Comparison of ENCODE assay signal across 14 cellular contexts in the genomic region with DNA sequence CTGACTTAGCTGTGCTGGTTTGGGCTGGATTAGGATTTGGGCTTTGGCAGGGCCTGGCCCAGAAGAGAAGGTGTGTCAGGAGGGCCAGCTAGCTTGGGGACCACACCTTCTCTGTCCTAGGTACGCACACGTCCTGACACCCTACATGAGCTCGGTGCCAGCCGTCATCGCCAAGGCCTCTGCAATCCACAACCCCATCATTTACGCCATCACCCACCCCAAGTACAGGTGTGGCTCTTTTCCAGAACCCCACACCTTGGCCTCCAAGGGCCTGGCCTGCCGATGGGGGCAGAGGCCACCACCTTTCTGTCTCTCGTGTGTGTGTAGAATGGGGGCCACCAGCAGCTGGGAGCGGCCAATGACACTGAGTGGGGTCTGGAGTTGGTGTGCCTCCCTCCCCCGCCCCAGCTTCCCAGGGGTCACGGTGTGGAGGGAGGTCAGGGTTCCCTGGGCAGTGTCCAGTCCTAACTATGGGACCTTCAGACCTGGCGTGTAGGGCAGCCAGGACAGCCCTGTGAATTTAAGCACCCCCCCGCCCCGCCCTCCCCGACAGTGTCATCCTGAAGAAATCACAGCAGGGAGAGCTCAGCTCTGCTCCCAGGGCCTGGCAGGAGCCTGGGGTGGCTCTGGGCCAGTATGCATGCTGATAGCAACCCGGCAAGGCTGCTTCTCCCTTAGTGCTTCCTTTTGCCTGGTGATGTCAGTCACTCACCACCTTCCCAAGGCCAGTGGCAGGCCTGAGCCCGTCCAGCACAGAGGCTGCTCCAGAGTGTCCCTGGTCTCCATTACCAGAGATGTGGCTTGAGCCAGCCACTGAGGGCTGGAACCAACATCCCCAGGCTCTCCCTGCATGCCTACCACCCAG. TPM values are rescaled to one million over a fixed set of nuclear protein-coding genes. Genes with fewer than 3 reads are reported as not detected.
A peak's percentile ranks its signal among the peaks of the same experiment; 100 is the strongest.
DNase-seq lines count a peak whose midpoint lies in the region; ATAC-seq, FAIRE-seq and TF ChIP-seq lines count a peak whose summit lies in the region.
"Had no signal": no experiment of that assay in that cellular context is flagged by ENCODE, and none has a peak within 500 bp of the region (broad histone marks: within the 10 kb centered on the region; RNA-seq: fewer than 3 reads in every experiment).

No MANE protein-coding gene starts in this region.

- H3K27ac ChIP-seq in VCaP: peak overlapping the region; percentile 19; the same call in 1 of the 2 replicates
- no peak overlapping the region for H3K27ac ChIP-seq in pancreas

- WGBS in pancreas, 2 donors: 62 to 66% methylated on average over 17 of the region's 17 CpGs

- H3K36me3 ChIP-seq in pancreas: no peaks in the 10 kb centered on the region

- no peak overlapping the region for H3K4me3 ChIP-seq in pancreas

- H3K27me3 ChIP-seq in pancreas: no peaks in the 10 kb centered on the region

- no peaks in the 10 kb centered on the region for H3K9me3 ChIP-seq in pancreas

- FAIRE-seq in pancreas (lab: Jason Lieb, UNC): no peak

- DNase-seq in GM04504 (ENCODE audit: low read depth): peak; percentile 47
- peak; percentile 90 for DNase-seq in Right ventricle myocardium superior
- peak in 5 of 6 donors; percentile 31 to 66 (median 56) for DNase-seq in pancreas
- DNase-seq in effector CD4-positive, alpha-beta T cell: no peak
- no peak for DNase-seq in activated CD4-positive, alpha-beta T cell treated with anti-CD3 and anti-CD28 coated beads, Interleukin-2, amount 50 U/mL, for 1 hour
- DNase-seq: activated naive CD4-positive, alpha-beta T cell treated with anti-CD3 and anti-CD28 coated beads, Interleukin-2, amount 50 U/mL, for 16 hours; CD4-positive, CD25-positive, alpha-beta regulatory T cell; GOT3; naive B cell; stimulated activated CD4-positive, alpha-beta T cell treated with anti-CD3 and anti-CD28 coated beads, Interleukin-15, amount 100 ng/mL, for 24 hours had no signal

- no peak for TF ChIP-seq CTCF in VCaP (conservative IDR thresholded peaks at IDR 0.05)
- no peak for TF ChIP-seq CTCF in pancreas (IDR thresholded peaks at IDR 0.05)

- ATAC-seq in Right ventricle myocardium superior (ENCODE audit: poor library complexity) (peak; percentile 36), pancreas (peak; percentile 65 to 83 (median 70)), HG03097 (IDR thresholded peaks at IDR 0.05; ENCODE audit: low FRiP score, unreplicated experiment) (no peak), HG03457 (IDR thresholded peaks at IDR 0.05; ENCODE audit: unreplicated experiment) (no peak)

- intact Hi-C loops in Right ventricle myocardium superior (cut with DNase I): no loop called here
- intact Hi-C loops in pancreas (cut with DNase I): no loop called here

- H3K4me1 ChIP-seq in pancreas: no peaks in the 10 kb centered on the region

RNA-seq across cellular contexts. Expression of gene LDB3, which starts 6.9 kb away (rescaled TPM):
- total RNA-seq in Right ventricle myocardium superior (1,375 TPM), pancreas (under 1 TPM; 0.14 to 0.59 (median 0.30) TPM)
- 1 to 10 TPM; 1.3 to 2.1 TPM for polyA plus RNA-seq in pancreas
- total RNA-seq: CD4-positive, CD25-positive, alpha-beta regulatory T cell had no signal
- polyA plus RNA-seq: CD4-positive, CD25-positive, alpha-beta regulatory T cell had no signal

RNA-seq across cellular contexts. Expression of gene OPN4, which starts 7.0 kb away (rescaled TPM):
- total RNA-seq in Right ventricle myocardium superior (0.40 TPM), pancreas (not detected)
- not detected for polyA plus RNA-seq in pancreas
- total RNA-seq: CD4-positive, CD25-positive, alpha-beta regulatory T cell; OCI-LY7 had no signal
- polyA plus RNA-seq: CD4-positive, CD25-positive, alpha-beta regulatory T cell had no signal

Comparison
In these comparisons a context has a peak if more than half of its experiments do, and no peak if none do; other contexts are left out.
1. DNase-seq: peak in GM04504 (single experiment), Right ventricle myocardium superior (single experiment) and pancreas (5 of 6); none in effector CD4-positive, alpha-beta T cell (single experiment) and activated CD4-positive, alpha-beta T cell treated with anti-CD3 and anti-CD28 coated beads, Interleukin-2, amount 50 U/mL, for 1 hour (single experiment).
2. ATAC-seq: peak in Right ventricle myocardium superior (single experiment) and pancreas (4 of 4); none in HG03097 (single experiment) and HG03457 (single experiment).
3. RNA of gene LDB3, which starts 6.9 kb away (total RNA-seq): 1,375 TPM in Right ventricle myocardium superior (single experiment); 0.14 to 0.59 TPM in pancreas; every median in the first group is over 100 times any median in the second.